Comparison of ENCODE assay signal across 27 cellular contexts in genomic region chr13:35592457-35592856, GRCh38.
"Had no signal": no experiment of that assay in that cellular context is flagged by ENCODE, and none has a peak within 500 bp of the region (broad histone marks: within the 10 kb centered on the region; RNA-seq: fewer than 3 reads in every experiment).

No MANE protein-coding gene starts in this region.

- H3K27me3 Mint-ChIP-seq: dendritic cell treated with granulocyte-macrophage colony-stimulating factor and Interleukin-4, amounts not matched to agents 40 ng/mL and 50 ng/mL, for 4 days; naive thymus-derived CD4-positive, alpha-beta T cell; stimulated activated naive B cell treated with anti-CD40 and anti-IgM and Interleukin-4, amounts not matched to agents 10 μg/mL and 1 μg/mL and 100 μg/mL, for 72 hours; stimulated activated naive CD8-positive, alpha-beta T cell treated with anti-CD3 and anti-CD28 coated beads, Interleukin-15, Interleukin-2, amounts not matched to agents 100 ng/mL and 50 ng/mL, for 24 hours had no signal

- H3K4me1 Mint-ChIP-seq: naive thymus-derived CD4-positive, alpha-beta T cell; stimulated activated naive B cell treated with anti-CD40 and anti-IgM and Interleukin-4, amounts not matched to agents 10 μg/mL and 1 μg/mL and 100 μg/mL, for 72 hours had no signal

- H3K4me3 ChIP-seq: colonic mucosa, gastrocnemius medialis, left lung, neural progenitor cell, prostate gland, right atrium auricular region, skin epidermis, spleen, transverse colon, upper lobe of right lung, uterus had no signal

- H3K9me3 ChIP-seq: colonic mucosa, gastrocnemius medialis, left lung, prostate gland, right atrium auricular region, spleen, transverse colon, upper lobe of right lung, uterus had no signal

- H3K9me3 Mint-ChIP-seq: dendritic cell treated with granulocyte-macrophage colony-stimulating factor and Interleukin-4, amounts not matched to agents 40 ng/mL and 50 ng/mL, for 4 days; endodermal cell; naive thymus-derived CD4-positive, alpha-beta T cell; nephron; neural progenitor cell; stimulated activated naive B cell treated with anti-CD40 and anti-IgM and Interleukin-4, amounts not matched to agents 10 μg/mL and 1 μg/mL and 100 μg/mL, for 72 hours; stimulated activated naive CD8-positive, alpha-beta T cell treated with anti-CD3 and anti-CD28 coated beads, Interleukin-15, Interleukin-2, amounts not matched to agents 100 ng/mL and 50 ng/mL, for 24 hours had no signal

- H3K27ac ChIP-seq: colonic mucosa, epithelial cell of prostate, gastrocnemius medialis, left lung, neural progenitor cell, prostate gland, right atrium auricular region, skin epidermis, spleen, transverse colon, upper lobe of right lung, uterus had no signal

- H3K27ac Mint-ChIP-seq: dendritic cell treated with granulocyte-macrophage colony-stimulating factor and Interleukin-4, amounts not matched to agents 40 ng/mL and 50 ng/mL, for 4 days; endodermal cell; naive thymus-derived CD4-positive, alpha-beta T cell; nephron; neural progenitor cell; stimulated activated naive B cell treated with anti-CD40 and anti-IgM and Interleukin-4, amounts not matched to agents 10 μg/mL and 1 μg/mL and 100 μg/mL, for 72 hours; stimulated activated naive CD8-positive, alpha-beta T cell treated with anti-CD3 and anti-CD28 coated beads, Interleukin-15, Interleukin-2, amounts not matched to agents 100 ng/mL and 50 ng/mL, for 24 hours had no signal

- H2AFZ ChIP-seq: neural progenitor cell had no signal

- H3K27me3 ChIP-seq: colonic mucosa, gastrocnemius medialis, left lung, neural progenitor cell, right atrium auricular region, spleen, transverse colon, upper lobe of right lung, uterus had no signal

- H3K9ac ChIP-seq: neural progenitor cell had no signal

- H3K4me2 ChIP-seq: neural progenitor cell had no signal

- H3K36me3 Mint-ChIP-seq: neural progenitor cell; stimulated activated naive B cell treated with anti-CD40 and anti-IgM and Interleukin-4, amounts not matched to agents 10 μg/mL and 1 μg/mL and 100 μg/mL, for 72 hours had no signal

- H3K4me3 Mint-ChIP-seq: dendritic cell treated with granulocyte-macrophage colony-stimulating factor and Interleukin-4, amounts not matched to agents 40 ng/mL and 50 ng/mL, for 4 days; endodermal cell; naive thymus-derived CD4-positive, alpha-beta T cell; nephron; neural progenitor cell; stimulated activated naive B cell treated with anti-CD40 and anti-IgM and Interleukin-4, amounts not matched to agents 10 μg/mL and 1 μg/mL and 100 μg/mL, for 72 hours; stimulated activated naive CD8-positive, alpha-beta T cell treated with anti-CD3 and anti-CD28 coated beads, Interleukin-15, Interleukin-2, amounts not matched to agents 100 ng/mL and 50 ng/mL, for 24 hours had no signal

- ATAC-seq: esophagus mucosa; gastrocnemius medialis; left cardiac atrium; left lung; naive thymus-derived CD4-positive, alpha-beta T cell; stimulated activated naive B cell treated with anti-CD40 and anti-IgM and Interleukin-4, amounts not matched to agents 10 μg/mL and 1 μg/mL and 100 μg/mL, for 72 hours; upper lobe of right lung had no signal

- DNase-seq: colonic mucosa; effector CD8-positive, alpha-beta T cell; endodermal cell; foreskin fibroblast; gastrocnemius medialis; head of caudate nucleus; left cardiac atrium; left lung; mesenchymal stem cell; midbrain; naive thymus-derived CD4-positive, alpha-beta T cell; spleen; stimulated activated CD4-positive, alpha-beta T cell treated with anti-CD3 and anti-CD28 coated beads, Interleukin-15, amount 100 ng/mL, for 24 hours; stimulated activated CD4-positive, alpha-beta T cell treated with anti-CD3 and anti-CD28 coated beads, Interleukin-2, amount 100 ng/mL, for 48 hours; stimulated activated naive B cell treated with anti-CD40 and anti-IgM and Interleukin-4, amounts not matched to agents 10 μg/mL and 1 μg/mL and 100 μg/mL, for 72 hours; transverse colon; upper lobe of right lung; uterus had no signal

- H3K4me1 ChIP-seq: colonic mucosa, gastrocnemius medialis, left lung, prostate gland, right atrium auricular region, spleen, transverse colon, upper lobe of right lung, uterus had no signal
